ENCODE assay signal across 20 cellular contexts in genomic region chr13:110329258-110329657, GRCh38. TPM values are rescaled to one million over a fixed set of nuclear protein-coding genes. Genes with fewer than 3 reads are reported as not detected.
A peak's percentile ranks its signal among the peaks of the same experiment; 100 is the strongest.
DNase-seq lines count a peak whose midpoint lies in the region; ATAC-seq, FAIRE-seq and TF ChIP-seq lines count a peak whose summit lies in the region.
"Had no signal": no experiment of that assay in that cellular context is flagged by ENCODE, and none has a peak within 500 bp of the region (broad histone marks: within the 10 kb centered on the region; RNA-seq: fewer than 3 reads in every experiment).

No MANE protein-coding gene starts in this region.

- H3K9me3 ChIP-seq in astrocyte (ENCODE audit: insufficient read depth, low read depth, low read length) (no peaks in the 10 kb centered on the region), skeletal muscle satellite cell (replicated peaks; ENCODE audit: low read length) (no peaks in the 10 kb centered on the region)

- DNase-seq in Daoy (ENCODE audit: low read depth) (peak; percentile 61), astrocyte (ENCODE audit: low read depth) (no peak), kidney tubule cell (ENCODE audit: low spot score) (peak; percentile 43), CD14-positive monocyte (ENCODE audit: low spot score) (no peak), NCI-H2227 (lab: John Stamatoyannopoulos, UW; ENCODE audit: unreplicated experiment) (no peak)
- DNase-seq: activated CD4-positive, alpha-beta T cell treated with anti-CD3 and anti-CD28 coated beads for 48 hours; activated naive CD4-positive, alpha-beta T cell treated with anti-CD3 and anti-CD28 coated beads, Interleukin-2, amount 50 U/mL, for 16 hours; CD4-positive, CD25-positive, alpha-beta regulatory T cell; head of caudate nucleus; naive thymus-derived CD8-positive, alpha-beta T cell; NCI-H1436 treated with DMSO at 0.1 percent for 48 hours; NCI-H226; stimulated activated CD4-positive, alpha-beta T cell treated with anti-CD3 and anti-CD28 coated beads, Interleukin-12 subunit alpha, Interleukin-12 subunit beta, amount 100 ng/mL, for 4 hours; trophoblast cell had no signal

- peak overlapping the region; percentile 92 for H3K27ac ChIP-seq in astrocyte (ENCODE audit: low read depth, low read length)
- H3K27ac ChIP-seq: epithelial cell of prostate had no signal

- no peaks in the 10 kb centered on the region for H4K20me1 ChIP-seq in astrocyte (ENCODE audit: insufficient read depth, low read length)

- peaks cover 93% of the 10 kb centered on the region for H3K4me1 ChIP-seq in astrocyte (ENCODE audit: insufficient read depth, low read length)
- peaks cover 75% of the 10 kb centered on the region for H3K4me1 ChIP-seq in skeletal muscle satellite cell (ENCODE audit: control insufficient read depth, insufficient read depth, low read length)

- no peak for TF ChIP-seq CTCF in astrocyte (IDR thresholded peaks at IDR 0.05; ENCODE audit: insufficient read depth, low read depth, low read length)
- TF ChIP-seq CTCF in CD14-positive monocyte (IDR thresholded peaks at IDR 0.05): no peak

- ATAC-seq in activated CD4-positive, CD25-positive, alpha-beta regulatory T cell treated with anti-CD3 and anti-CD28 coated beads, Interleukin-2, amount 50 U/mL, for 24 hours: no peak
- ATAC-seq in GM21360 (IDR thresholded peaks at IDR 0.05; ENCODE audit: unreplicated experiment): no peak
- ATAC-seq: naive thymus-derived CD8-positive, alpha-beta T cell had no signal

- peaks cover 27% of the 10 kb centered on the region for H3K36me3 ChIP-seq in astrocyte (ENCODE audit: insufficient read depth, low read length)
- H3K36me3 ChIP-seq in skeletal muscle satellite cell (ENCODE audit: insufficient read depth, low read length): peaks cover 6% of the 10 kb centered on the region

- H3K4me2 ChIP-seq in astrocyte (ENCODE audit: low read length): peak overlapping the region; percentile 77
- H3K4me2 ChIP-seq in skeletal muscle satellite cell (ENCODE audit: low read length): peak overlapping the region; percentile 85

- H3K36me3 Mint-ChIP-seq in astrocyte (ENCODE audit: low read depth, unreplicated experiment) (peaks cover 46% of the 10 kb centered on the region), CD14-positive monocyte (no peaks in the 10 kb centered on the region)
- H3K36me3 Mint-ChIP-seq: CD4-positive, CD25-positive, alpha-beta regulatory T cell; naive thymus-derived CD8-positive, alpha-beta T cell had no signal

- H3K27me3 Mint-ChIP-seq in astrocyte (ENCODE audit: low read depth, unreplicated experiment) (no peaks in the 10 kb centered on the region), CD14-positive monocyte (ENCODE audit: low read depth in 3 of 3) (peaks cover 12 to 31% (median 14%) of the 10 kb centered on the region in 3 donors)

- H3K79me2 ChIP-seq in astrocyte (ENCODE audit: insufficient read depth, low read length): peaks cover 89% of the 10 kb centered on the region

- FAIRE-seq in astrocyte (lab: Jason Lieb, UNC): no peak

- H3K4me1 Mint-ChIP-seq in astrocyte (ENCODE audit: low read depth, unreplicated experiment) (peaks cover 89% of the 10 kb centered on the region), CD14-positive monocyte (no peaks in the 10 kb centered on the region)

- H3K9me3 Mint-ChIP-seq in astrocyte (ENCODE audit: unreplicated experiment): no peaks in the 10 kb centered on the region
- peaks cover 0 to 2% (median 0%) of the 10 kb centered on the region in 7 donors for H3K9me3 Mint-ChIP-seq in CD14-positive monocyte
- H3K9me3 Mint-ChIP-seq: dendritic cell treated with granulocyte-macrophage colony-stimulating factor and Interleukin-4, amounts not matched to agents 40 ng/mL and 50 ng/mL, for 4 days had no signal

- H3K27ac Mint-ChIP-seq in astrocyte (ENCODE audit: unreplicated experiment): peak overlapping the region; percentile 76
- peak overlapping the region in 1 of 7 donors; percentile 14 for H3K27ac Mint-ChIP-seq in CD14-positive monocyte
- H3K27ac Mint-ChIP-seq: CD4-positive, CD25-positive, alpha-beta regulatory T cell; dendritic cell treated with granulocyte-macrophage colony-stimulating factor and Interleukin-4, amounts not matched to agents 40 ng/mL and 50 ng/mL, for 4 days; naive thymus-derived CD8-positive, alpha-beta T cell; progenitor cell of endocrine pancreas had no signal

- H3K27me3 ChIP-seq in astrocyte (ENCODE audit: insufficient read depth, low read length): no peaks in the 10 kb centered on the region
- no peaks in the 10 kb centered on the region for H3K27me3 ChIP-seq in skeletal muscle satellite cell (ENCODE audit: control insufficient read depth, insufficient read depth, low read length)

- no peak overlapping the region for H2AFZ ChIP-seq in astrocyte (ENCODE audit: low read depth, low read length)

- H3K4me3 ChIP-seq in astrocyte (ENCODE audit: insufficient read depth, low read depth, low read length): peak overlapping the region; percentile 14
- H3K4me3 ChIP-seq in skeletal muscle satellite cell (ENCODE audit: low read length): peak overlapping the region; percentile 64

- H3K9ac ChIP-seq in astrocyte (ENCODE audit: low read length) (peak overlapping the region; percentile 84), skeletal muscle satellite cell (ENCODE audit: low read depth, low read length) (peak overlapping the region; percentile 91)

- intact Hi-C loops in CD14-positive monocyte (cut with micrococcal nuclease): no loop called here

- peak overlapping the region; percentile 29 for H3K4me3 Mint-ChIP-seq in astrocyte (ENCODE audit: unreplicated experiment)
- no peak overlapping the region for H3K4me3 Mint-ChIP-seq in CD14-positive monocyte
- H3K4me3 Mint-ChIP-seq: CD4-positive, CD25-positive, alpha-beta regulatory T cell; dendritic cell treated with granulocyte-macrophage colony-stimulating factor and Interleukin-4, amounts not matched to agents 40 ng/mL and 50 ng/mL, for 4 days; naive thymus-derived CD8-positive, alpha-beta T cell had no signal

RNA-seq across cellular contexts. Expression of gene COL4A2, which starts 22.2 kb away (rescaled TPM):
- 247 and 262 TPM in 2 replicates for total RNA-seq in Daoy (2014; rRNA removed; shearing (Covaris generic))
- 1,414 and 1,647 TPM in 2 replicates for total RNA-seq in astrocyte
- 75.5 and 113 TPM in 2 replicates for total RNA-seq in skeletal muscle satellite cell (2012; rRNA removed)
- not detected for polyA plus RNA-seq in CD14-positive monocyte
- total RNA-seq: CD4-positive, CD25-positive, alpha-beta regulatory T cell; naive thymus-derived CD8-positive, alpha-beta T cell had no signal
- polyA plus RNA-seq: CD4-positive, CD25-positive, alpha-beta regulatory T cell; naive thymus-derived CD8-positive, alpha-beta T cell had no signal

RNA-seq across cellular contexts. Expression of gene COL4A1, which starts 22.3 kb away (rescaled TPM):
- total RNA-seq in Daoy (2014; rRNA removed; shearing (Covaris generic)): 257 and 261 TPM in 2 replicates
- total RNA-seq in astrocyte: 2,489 and 3,103 TPM in 2 replicates
- total RNA-seq in skeletal muscle satellite cell (2012; rRNA removed): 112 and 149 TPM in 2 replicates
- under 1 TPM in 1 of 2 donors, not detected in 1; 0.25 TPM for polyA plus RNA-seq in CD14-positive monocyte
- total RNA-seq: CD4-positive, CD25-positive, alpha-beta regulatory T cell; naive thymus-derived CD8-positive, alpha-beta T cell had no signal
- polyA plus RNA-seq: CD4-positive, CD25-positive, alpha-beta regulatory T cell; naive thymus-derived CD8-positive, alpha-beta T cell had no signal

Comparison
In these comparisons a context has a peak if more than half of its experiments do, and no peak if none do; other contexts are left out.
1. DNase-seq: peak in Daoy (single experiment) and kidney tubule cell (single experiment); none in astrocyte (single experiment), CD14-positive monocyte (single experiment) and NCI-H2227 (single experiment).